In genomic region chr4:138650917-138651564, GRCh38 we compare ENCODE assay signal across 9 cellular contexts.
DNase-seq lines count a peak whose midpoint lies in the region; ATAC-seq and TF ChIP-seq lines count a peak whose summit lies in the region.
"Had no signal": no experiment of that assay in that cellular context is flagged by ENCODE, and none has a peak within 500 bp of the region (broad histone marks: within the 10 kb centered on the region; RNA-seq: fewer than 3 reads in every experiment).

No MANE protein-coding gene starts in this region.

- H3K9me2 ChIP-seq in OCI-LY7 (ENCODE audit: insufficient read depth, low read length) = no peaks in the 10 kb centered on the region

- POLR2A ChIA-PET in OCI-LY7 (lab: Charles Lee) = no interaction called here

- H3K4me1 ChIP-seq in ACC112 (ENCODE audit: control insufficient read depth, insufficient read depth, low read length, unreplicated experiment) (peaks cover 7% of the 10 kb centered on the region), esophagus squamous epithelium (no peaks in the 10 kb centered on the region), OCI-LY7 (ENCODE audit: insufficient read depth, low read length, poor library complexity, severe bottlenecking) (no peaks in the 10 kb centered on the region), vagina (no peaks in the 10 kb centered on the region)

- H4K20me1 ChIP-seq in OCI-LY7 (ENCODE audit: insufficient read depth, low read length) = no peaks in the 10 kb centered on the region

- H3K36me3 ChIP-seq in ACC112 (ENCODE audit: insufficient read depth, low read length) (no peaks in the 10 kb centered on the region), esophagus squamous epithelium (no peaks in the 10 kb centered on the region), OCI-LY7 (ENCODE audit: insufficient read depth, low read length) (no peaks in the 10 kb centered on the region), vagina (no peaks in the 10 kb centered on the region)

- peak; percentile 65 for ATAC-seq in GM21786 (IDR thresholded peaks at IDR 0.05; ENCODE audit: unreplicated experiment)

- H3K27me3 ChIP-seq in ACC112 (ENCODE audit: insufficient read depth, low read length) = no peaks in the 10 kb centered on the region
- H3K27me3 ChIP-seq in esophagus squamous epithelium = no peaks in the 10 kb centered on the region
- no peaks in the 10 kb centered on the region for H3K27me3 ChIP-seq in vagina

- no peak overlapping the region for H3K4me3 ChIP-seq in ACC112 (ENCODE audit: low read depth, low read length)
- H3K4me3 ChIP-seq in esophagus squamous epithelium = no peak overlapping the region
- no peak overlapping the region for H3K4me3 ChIP-seq in OCI-LY7 (ENCODE audit: low read depth, low read length, poor library complexity, severe bottlenecking)
- no peak overlapping the region for H3K4me3 ChIP-seq in vagina

- CTCF ChIA-PET in OCI-LY7 (lab: Charles Lee; ENCODE audit: unreplicated experiment) = no interaction called here

- no TSS peak for BruUV-seq in OCI-LY7 (replicated peaks; lab: Mats Ljungman, UMichigan)

- intact Hi-C loops in esophagus squamous epithelium (cut with DNase I) = no loop called here
- intact Hi-C loops in OCI-LY7 (cut with micrococcal nuclease; ENCODE audit: unreplicated experiment) = no loop called here
- intact Hi-C loops in vagina (cut with DNase I) = no loop called here

- 0 out of 2 replicates have a peak overlapping the region, but pooled peaks have one; percentile 32 for H3K27ac ChIP-seq in ACC112 (ENCODE audit: low read depth, low read length)
- no peak overlapping the region for H3K27ac ChIP-seq in esophagus squamous epithelium
- no peak overlapping the region for H3K27ac ChIP-seq in OCI-LY7 (ENCODE audit: low read depth, low read length, poor library complexity, severe bottlenecking)
- no peak overlapping the region for H3K27ac ChIP-seq in vagina

- H3K79me2 ChIP-seq in ACC112 (ENCODE audit: control insufficient read depth, insufficient read depth, low read length, unreplicated experiment) (no peaks in the 10 kb centered on the region), OCI-LY7 (ENCODE audit: insufficient read depth, low read depth, low read length) (no peaks in the 10 kb centered on the region)

- DNase-seq in NOMO-1 treated with DMSO at 0.1 percent for 48 hours (lab: John Stamatoyannopoulos, UW; ENCODE audit: unreplicated experiment) (peak; percentile 75), fibroblast of gingiva (ENCODE audit: low read depth) (peak; percentile 29), SK-N-DZ (ENCODE audit: low spot score) (no peak), esophagus squamous epithelium (lab: John Stamatoyannopoulos, UW) (no peak), OCI-LY7 (ENCODE audit: low spot score) (no peak), vagina (ENCODE audit: extremely low spot score in 2 of 2) (no peak)
- DNase-seq: activated CD8-positive, alpha-beta memory T cell treated with anti-CD3 and anti-CD28 coated beads, Interleukin-2, amount 50 U/mL, for 48 hours had no signal

- H2AFZ ChIP-seq in ACC112 (ENCODE audit: low read length, unreplicated experiment) = no peak overlapping the region
- no peak overlapping the region for H2AFZ ChIP-seq in OCI-LY7 (ENCODE audit: low read length)

- no peaks in the 10 kb centered on the region for H3K9me3 ChIP-seq in esophagus squamous epithelium
- no peaks in the 10 kb centered on the region for H3K9me3 ChIP-seq in OCI-LY7 (ENCODE audit: low read length)
- no peaks in the 10 kb centered on the region for H3K9me3 ChIP-seq in vagina

- H3K4me2 ChIP-seq in OCI-LY7 (ENCODE audit: low read length) = no peak overlapping the region

- TF ChIP-seq CTCF in esophagus squamous epithelium (IDR thresholded peaks at IDR 0.05) (no peak), OCI-LY7 (conservative IDR thresholded peaks at IDR 0.05; ENCODE audit: low read length) (no peak), vagina (IDR thresholded peaks at IDR 0.05) (no peak)

- 58 to 62% methylated on average over 2 of the region's 2 CpGs for WGBS in esophagus squamous epithelium, 2 donors

- no peak for TF ChIP-seq POLR2A in esophagus squamous epithelium (IDR thresholded peaks at IDR 0.05)
- no peak for TF ChIP-seq POLR2A in vagina (IDR thresholded peaks at IDR 0.05)

Comparison
In these comparisons a context has a peak if more than half of its experiments do, and no peak if none do; other contexts are left out.
1. DNase-seq: peak in NOMO-1 treated with DMSO at 0.1 percent for 48 hours (single experiment) and fibroblast of gingiva (single experiment); none in SK-N-DZ (single experiment), esophagus squamous epithelium (single experiment), OCI-LY7 (single experiment) and vagina (0 of 2).